9 cellular contexts compared by ENCODE assay signal in the genomic region with DNA sequence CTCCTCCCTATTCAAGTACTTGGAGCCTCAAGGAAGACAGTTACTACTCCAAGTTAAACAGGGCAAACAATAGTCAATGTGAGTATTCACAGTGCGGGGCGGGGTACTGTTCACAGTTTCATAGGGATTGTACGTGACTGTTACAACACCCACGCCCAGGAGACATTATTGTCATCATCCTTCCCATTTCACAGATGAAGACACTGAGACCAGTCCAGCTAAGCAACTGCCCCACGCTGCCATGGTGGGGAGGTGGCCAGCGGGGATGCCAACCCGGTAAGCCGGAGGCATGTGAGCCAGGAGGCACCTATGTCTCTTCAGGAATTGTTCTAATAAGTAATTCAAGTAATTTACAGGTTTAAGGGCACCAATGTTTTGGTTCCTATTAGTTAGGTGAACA. TPM values are rescaled to one million over a fixed set of nuclear protein-coding genes. Genes with fewer than 3 reads are reported as not detected.
DNase-seq lines count a peak whose midpoint lies in the region; ATAC-seq and TF ChIP-seq lines count a peak whose summit lies in the region.
"Had no signal": no experiment of that assay in that cellular context is flagged by ENCODE, and none has a peak within 500 bp of the region (broad histone marks: within the 10 kb centered on the region; RNA-seq: fewer than 3 reads in every experiment).

No MANE protein-coding gene starts in this region.

- H2AFZ ChIP-seq in ACC112 (ENCODE audit: low read length, unreplicated experiment) = no peak overlapping the region

- no peaks in the 10 kb centered on the region for H3K9me3 Mint-ChIP-seq in HFFc6
- no peaks in the 10 kb centered on the region for H3K9me3 Mint-ChIP-seq in activated naive CD8-positive, alpha-beta T cell treated with anti-CD3 and anti-CD28 coated beads, Interleukin-2, amount 10 ng/mL, durations not matched to agents 7 days and 5 days

- peak overlapping the region; percentile 97 for H3K4me3 ChIP-seq in ACC112 (ENCODE audit: low read depth, low read length)
- no peak overlapping the region for H3K4me3 ChIP-seq in prostate gland

- H3K36me3 ChIP-seq in ACC112 (ENCODE audit: insufficient read depth, low read length) = peaks cover 7% of the 10 kb centered on the region; the same call in 1 of the 2 replicates
- no peaks in the 10 kb centered on the region for H3K36me3 ChIP-seq in prostate gland
- H3K36me3 ChIP-seq: gastroesophageal sphincter had no signal

- peaks cover 55% of the 10 kb centered on the region for H3K79me2 ChIP-seq in ACC112 (ENCODE audit: control insufficient read depth, insufficient read depth, low read length, unreplicated experiment)

- no peak for DNase-seq in HFFc6
- no peak for DNase-seq in activated naive CD8-positive, alpha-beta T cell treated with anti-CD3 and anti-CD28 coated beads, Interleukin-2, amount 10 ng/mL, durations not matched to agents 7 days and 5 days
- peak; percentile 19 for DNase-seq in kidney tubule cell (ENCODE audit: low spot score)
- no peak for DNase-seq in ecto neural progenitor cell (ENCODE audit: low spot score)
- DNase-seq in prostate gland (ENCODE audit: low spot score) = no peak
- no peak for DNase-seq in DMS 273 (lab: John Stamatoyannopoulos, UW; ENCODE audit: unreplicated experiment)
- DNase-seq in activated CD4-positive, alpha-beta T cell treated with anti-CD3 and anti-CD28 coated beads for 4 hours = no peak

- H3K27me3 ChIP-seq in ACC112 (ENCODE audit: insufficient read depth, low read length) (no peaks in the 10 kb centered on the region), prostate gland (replicated peaks; ENCODE audit: insufficient read depth) (no peaks in the 10 kb centered on the region)

- H3K4me1 Mint-ChIP-seq in HFFc6 (ENCODE audit: low read depth) = peaks cover 49% of the 10 kb centered on the region
- H3K4me1 Mint-ChIP-seq in activated naive CD8-positive, alpha-beta T cell treated with anti-CD3 and anti-CD28 coated beads, Interleukin-2, amount 10 ng/mL, durations not matched to agents 7 days and 5 days = peaks cover 51% of the 10 kb centered on the region

- H3K27me3 Mint-ChIP-seq in HFFc6 (ENCODE audit: insufficient read depth) = peaks cover 7% of the 10 kb centered on the region
- no peaks in the 10 kb centered on the region for H3K27me3 Mint-ChIP-seq in activated naive CD8-positive, alpha-beta T cell treated with anti-CD3 and anti-CD28 coated beads, Interleukin-2, amount 10 ng/mL, durations not matched to agents 7 days and 5 days

- H3K27ac ChIP-seq in ACC112 (ENCODE audit: low read depth, low read length) (no peak overlapping the region), prostate gland (no peak overlapping the region)

- H3K9me3 ChIP-seq in prostate gland = no peaks in the 10 kb centered on the region
- H3K9me3 ChIP-seq: gastroesophageal sphincter had no signal

- ATAC-seq in activated naive CD8-positive, alpha-beta T cell treated with anti-CD3 and anti-CD28 coated beads, Interleukin-2, amount 10 ng/mL, durations not matched to agents 7 days and 5 days (ENCODE audit: low read depth) = no peak
- ATAC-seq: gastroesophageal sphincter had no signal

- intact Hi-C loops in prostate gland (cut with DNase I) = no loop called here

- TF ChIP-seq CTCF in HFFc6 (IDR thresholded peaks at IDR 0.05) (no peak), prostate gland (IDR thresholded peaks at IDR 0.05) (no peak)

- POLR2A ChIA-PET in activated naive CD8-positive, alpha-beta T cell treated with anti-CD3 and anti-CD28 coated beads, Interleukin-2, amount 10 ng/mL, durations not matched to agents 7 days and 5 days (lab: Charles Lee) = interaction anchor here (0.6 kb wide), 1 partner anchor 20 kb away, joined by 3 read pairs; no protein-coding TSS in a partner anchor

- peaks cover 24% of the 10 kb centered on the region for H3K36me3 Mint-ChIP-seq in HFFc6 (ENCODE audit: low read depth)
- H3K36me3 Mint-ChIP-seq in activated naive CD8-positive, alpha-beta T cell treated with anti-CD3 and anti-CD28 coated beads, Interleukin-2, amount 10 ng/mL, durations not matched to agents 7 days and 5 days = peaks cover 51% of the 10 kb centered on the region

- H3K4me3 Mint-ChIP-seq in HFFc6 = peak overlapping the region; percentile 95
- peak overlapping the region; percentile 100 for H3K4me3 Mint-ChIP-seq in activated naive CD8-positive, alpha-beta T cell treated with anti-CD3 and anti-CD28 coated beads, Interleukin-2, amount 10 ng/mL, durations not matched to agents 7 days and 5 days

- peak overlapping the region; percentile 94 for H3K27ac Mint-ChIP-seq in HFFc6
- peak overlapping the region; percentile 99 for H3K27ac Mint-ChIP-seq in activated naive CD8-positive, alpha-beta T cell treated with anti-CD3 and anti-CD28 coated beads, Interleukin-2, amount 10 ng/mL, durations not matched to agents 7 days and 5 days

- no peak for TF ChIP-seq POLR2A in prostate gland (IDR thresholded peaks at IDR 0.05)

- 29% methylated on average over 8 of the region's 8 CpGs for WGBS in prostate gland

- H3K4me1 ChIP-seq in ACC112 (ENCODE audit: control insufficient read depth, insufficient read depth, low read length, unreplicated experiment) (peaks cover 12% of the 10 kb centered on the region), prostate gland (replicated peaks) (no peaks in the 10 kb centered on the region)

RNA-seq across cellular contexts. Expression of gene HJURP, which starts 1.0 kb away (rescaled TPM):
- total RNA-seq in HFFc6 (2021; fragmentation: NEBNext Ultra II Directional; extraction: Animal tissue kit (Norgen Biotek cat#: 25700)) = 10 to 100 TPM; 16.8 to 33.6 (median 32.4) TPM
- 100 to 1,000 TPM; 100 to 109 TPM for total RNA-seq in activated naive CD8-positive, alpha-beta T cell treated with anti-CD3 and anti-CD28 coated beads, Interleukin-2, amount 10 ng/mL, durations not matched to agents 7 days and 5 days
- total RNA-seq in prostate gland = 1 to 10 TPM; 1.7 to 4.2 TPM
